Comparison of ENCODE assay signal across 12 cellular contexts in genomic region chr2:8754056-8754790, GRCh38.
DNase-seq lines count a peak whose midpoint lies in the region; ATAC-seq and TF ChIP-seq lines count a peak whose summit lies in the region.
"Had no signal": no experiment of that assay in that cellular context is flagged by ENCODE, and none has a peak within 500 bp of the region (broad histone marks: within the 10 kb centered on the region; RNA-seq: fewer than 3 reads in every experiment).

No MANE protein-coding gene starts in this region.

- DNase-seq in AG20443 (ENCODE audit: low spot score) (peak; percentile 40), NCI-H2081 (lab: John Stamatoyannopoulos, UW) (peak; percentile 16 to 82), cardiac fibroblast (ENCODE audit: low read depth in 2 of 2) (peak; percentile 12 to 62), left kidney (ENCODE audit: low read depth, low spot score) (peak; percentile 10), SKM-1 treated with dmso at 0.1 percent for 144 hours (lab: John Stamatoyannopoulos, UW; ENCODE audit: unreplicated experiment) (no peak), SIG-M5 treated with dmso at 0.1 percent for 504 hours (lab: John Stamatoyannopoulos, UW; ENCODE audit: unreplicated experiment) (no peak), NCI-H226 (no peak)
- DNase-seq: activated CD4-positive, alpha-beta T cell treated with anti-CD3 and anti-CD28 coated beads, Interleukin-2, amount 50 U/mL, for 1 hour; islet precursor cell; stimulated activated naive CD8-positive, alpha-beta T cell treated with anti-CD3 and anti-CD28 coated beads, Interleukin-15, amount 100 ng/mL, for 72 hours had no signal

- no peak for ATAC-seq in GM21786 (IDR thresholded peaks at IDR 0.05; ENCODE audit: unreplicated experiment)
- ATAC-seq: activated naive CD4-positive, alpha-beta T cell treated with anti-CD3 and anti-CD28 coated beads, Interleukin-2, amount 50 U/mL, for 72 hours; stimulated activated naive CD8-positive, alpha-beta T cell treated with anti-CD3 and anti-CD28 coated beads, Interleukin-15, amount 100 ng/mL, for 72 hours had no signal

- TF ChIP-seq CTCF in cardiac fibroblast (IDR thresholded peaks at IDR 0.05; ENCODE audit: low read depth, low read length): no peak

- no peak overlapping the region for H3K4me3 ChIP-seq in cardiac fibroblast (replicated peaks in 1 of 2; ENCODE audit: low read depth in 2 of 2, low read length in 2 of 2)

Comparison
In these comparisons a context has a peak if more than half of its experiments do, and no peak if none do; other contexts are left out.
1. DNase-seq: peak in AG20443 (single experiment), NCI-H2081 (2 of 2), cardiac fibroblast (2 of 2) and left kidney (single experiment); none in SKM-1 treated with dmso at 0.1 percent for 144 hours (single experiment), SIG-M5 treated with dmso at 0.1 percent for 504 hours (single experiment) and NCI-H226 (single experiment).